ENCODE assay signal across 1 cellular context in genomic region chr20:32823737-32824588, GRCh38.
TF ChIP-seq lines count a peak whose summit lies in the region.

No MANE protein-coding gene starts in this region.

TF ChIP-seq in HepG2, 621 proteins besides CTCF, POLR2A, EP300 and RAD21 (continued from another document and continues in another):
- TF ChIP-seq LCORL (IDR thresholded peaks at IDR 0.05) (no peak), LCORL (CRISPR knock-in tag; IDR thresholded peaks at IDR 0.05) (no peak), UBTF (CRISPR knock-in tag; IDR thresholded peaks at IDR 0.05) (no peak), TRAFD1 (CRISPR knock-in tag; IDR thresholded peaks at IDR 0.05; ENCODE audit: borderline replicate concordance) (no peak), ZNF558 (CRISPR knock-in tag; IDR thresholded peaks at IDR 0.05; ENCODE audit: borderline replicate concordance) (no peak), PAWR (CRISPR knock-in tag; IDR thresholded peaks at IDR 0.05; ENCODE audit: borderline replicate concordance) (no peak), ZNF644 (CRISPR knock-in tag; IDR thresholded peaks at IDR 0.05; ENCODE audit: low read depth) (no peak), ZNF841 (CRISPR knock-in tag; IDR thresholded peaks at IDR 0.05; ENCODE audit: borderline replicate concordance) (no peak), AGO1 (IDR thresholded peaks at IDR 0.05; ENCODE audit: low read depth, low read length, poor library complexity, severe bottlenecking) (no peak), TAF15 (IDR thresholded peaks at IDR 0.05; ENCODE audit: low read depth, low read length, poor library complexity, severe bottlenecking) (no peak), ARID3A (IDR thresholded peaks at IDR 0.05; ENCODE audit: low read depth, low read length) (0 out of 2 replicates have a peak, but pooled peaks have one; percentile 7), ZGPAT (CRISPR knock-in tag; IDR thresholded peaks at IDR 0.05) (0 out of 2 replicates have a peak, but pooled peaks have one; percentile 7), GATA4 (IDR thresholded peaks at IDR 0.05; ENCODE audit: borderline replicate concordance, low read depth) (no peak), ZNF276 (CRISPR knock-in tag; IDR thresholded peaks at IDR 0.05; ENCODE audit: low read depth) (no peak), REPIN1 (CRISPR knock-in tag; IDR thresholded peaks at IDR 0.05; ENCODE audit: borderline replicate concordance, low read depth) (peak; percentile 23; the same call in 1 of the 2 replicates), HMGA1 (CRISPR knock-in tag; conservative IDR thresholded peaks at IDR 0.05) (no peak), POLR2AphosphoS2 (IDR thresholded peaks at IDR 0.05; ENCODE audit: low read depth, low read length) (no peak), ZNF282 (IDR thresholded peaks at IDR 0.05; ENCODE audit: partially characterized antibody) (no peak), E2F5 (CRISPR knock-in tag; conservative IDR thresholded peaks at IDR 0.05) (no peak), ZBTB38 (CRISPR knock-in tag; IDR thresholded peaks at IDR 0.05) (peak; percentile 20; the same call in 1 of the 2 replicates), TERF1 (CRISPR knock-in tag; IDR thresholded peaks at IDR 0.05) (no peak), MEF2D (CRISPR knock-in tag; IDR thresholded peaks at IDR 0.05) (no peak), KIAA2018 (CRISPR knock-in tag; IDR thresholded peaks at IDR 0.05; ENCODE audit: borderline replicate concordance) (no peak), HDAC1 (CRISPR knock-in tag; IDR thresholded peaks at IDR 0.05) (0 out of 2 replicates have a peak, but pooled peaks have one; percentile 22), ZSCAN21 (CRISPR knock-in tag; IDR thresholded peaks at IDR 0.05; ENCODE audit: borderline replicate concordance) (no peak), ZNF280B (CRISPR knock-in tag; IDR thresholded peaks at IDR 0.05; ENCODE audit: borderline replicate concordance) (no peak), ZNF367 (CRISPR knock-in tag; IDR thresholded peaks at IDR 0.05; ENCODE audit: borderline replicate concordance) (no peak), ZNF414 (CRISPR knock-in tag; IDR thresholded peaks at IDR 0.05) (no peak), NFIB (CRISPR knock-in tag; IDR thresholded peaks at IDR 0.05; ENCODE audit: borderline replicate concordance) (no peak)
